15 cellular contexts compared by ENCODE assay signal in the genomic region with DNA sequence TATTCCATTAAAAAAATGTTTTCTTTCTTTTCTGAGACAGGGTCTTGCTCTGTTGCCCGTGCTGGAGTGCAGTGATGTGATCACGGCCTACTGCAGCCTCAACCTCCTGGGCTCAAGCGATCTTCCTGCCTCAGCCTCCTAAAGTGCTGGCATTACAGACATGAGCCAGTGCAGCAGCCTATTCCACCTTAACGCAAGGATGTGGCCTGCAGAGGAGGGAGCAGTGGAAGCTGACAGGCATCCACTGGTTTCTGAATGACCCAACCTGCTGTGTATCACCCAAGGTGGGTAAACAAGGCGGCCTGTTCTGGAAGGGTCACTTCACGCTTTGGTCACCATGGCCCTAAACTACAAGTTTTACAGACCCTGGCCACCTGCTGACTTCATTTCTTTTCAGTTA.
DNase-seq lines count a peak whose midpoint lies in the region; ATAC-seq and TF ChIP-seq lines count a peak whose summit lies in the region.
"Had no signal": no experiment of that assay in that cellular context is flagged by ENCODE, and none has a peak within 500 bp of the region (broad histone marks: within the 10 kb centered on the region; RNA-seq: fewer than 3 reads in every experiment).

No MANE protein-coding gene starts in this region.

- H3K36me3 ChIP-seq in left ventricle myocardium inferior (peaks cover 11% of the 10 kb centered on the region), BLaER1 (peaks cover 58% of the 10 kb centered on the region), endodermal cell (ENCODE audit: control insufficient read depth, insufficient read depth, low read length) (peaks cover 67% of the 10 kb centered on the region), sigmoid colon (peaks cover 0 to 58% (median 15%) of the 10 kb centered on the region in 4 donors)
- H3K36me3 ChIP-seq: BE2C had no signal

- peak overlapping the region; percentile 17 for H3K27ac Mint-ChIP-seq in endodermal cell
- H3K27ac Mint-ChIP-seq: CD4-positive, CD25-positive, alpha-beta regulatory T cell had no signal

- H3K4me2 ChIP-seq in BLaER1, result peak overlapping the region; percentile 99
- H3K4me2 ChIP-seq: A549 had no signal

- TF ChIP-seq CTCF in left ventricle myocardium inferior (IDR thresholded peaks at IDR 0.05; ENCODE audit: borderline replicate concordance), result no peak
- no peak for TF ChIP-seq CTCF in endodermal cell (conservative IDR thresholded peaks at IDR 0.05)
- TF ChIP-seq CTCF in sigmoid colon (IDR thresholded peaks at IDR 0.05), result no peak

- no peak for ATAC-seq in Right ventricle myocardium inferior
- ATAC-seq in HG03135 (IDR thresholded peaks at IDR 0.05; ENCODE audit: unreplicated experiment), result no peak
- ATAC-seq: A549, HCT116 had no signal

- H3K4me3 Mint-ChIP-seq in endodermal cell, result no peak overlapping the region
- H3K4me3 Mint-ChIP-seq: CD4-positive, CD25-positive, alpha-beta regulatory T cell had no signal

- no peak overlapping the region for H3K4me3 ChIP-seq in left ventricle myocardium inferior
- H3K4me3 ChIP-seq in BLaER1, result no peak overlapping the region
- H3K4me3 ChIP-seq in endodermal cell (ENCODE audit: low read length), result no peak overlapping the region
- H3K4me3 ChIP-seq in sigmoid colon, result no peak overlapping the region
- H3K4me3 ChIP-seq: A549, GM23248 had no signal

- no peak for TF ChIP-seq EP300 in sigmoid colon (IDR thresholded peaks at IDR 0.05)

- no peaks in the 10 kb centered on the region for H3K27me3 Mint-ChIP-seq in endodermal cell (ENCODE audit: insufficient read depth)
- H3K27me3 Mint-ChIP-seq: CD4-positive, CD25-positive, alpha-beta regulatory T cell had no signal

- DNase-seq in left ventricle myocardium inferior (peak; percentile 8), Right ventricle myocardium inferior (ENCODE audit: missing footprints) (no peak), endodermal cell (no peak), sigmoid colon (peak; percentile 48), GM19240 (ENCODE audit: insufficient read length, low spot score) (no peak)
- DNase-seq: BE2C; CD4-positive, CD25-positive, alpha-beta regulatory T cell; DMS53; GF-D8; GM23248 had no signal

- H3K27me3 ChIP-seq in left ventricle myocardium inferior (ENCODE audit: low read depth), result no peaks in the 10 kb centered on the region
- H3K27me3 ChIP-seq in BLaER1, result no peaks in the 10 kb centered on the region
- no peaks in the 10 kb centered on the region for H3K27me3 ChIP-seq in endodermal cell (ENCODE audit: control insufficient read depth, insufficient read depth, low read length, poor library complexity, severe bottlenecking)
- no peaks in the 10 kb centered on the region for H3K27me3 ChIP-seq in sigmoid colon
- H3K27me3 ChIP-seq: BE2C had no signal

- H3K4me1 ChIP-seq in left ventricle myocardium inferior, result peaks cover 58% of the 10 kb centered on the region
- H3K4me1 ChIP-seq in BLaER1, result peaks cover 97% of the 10 kb centered on the region
- no peaks in the 10 kb centered on the region for H3K4me1 ChIP-seq in endodermal cell (ENCODE audit: control insufficient read depth, insufficient read depth, low read length)
- H3K4me1 ChIP-seq in sigmoid colon, result peaks cover 0 to 18% (median 14%) of the 10 kb centered on the region in 4 donors
- H3K4me1 ChIP-seq: A549, BE2C had no signal

- H3K36me3 Mint-ChIP-seq in endodermal cell (ENCODE audit: low read depth), result peaks cover 12% of the 10 kb centered on the region

- H3K4me1 Mint-ChIP-seq in endodermal cell, result peaks cover 4% of the 10 kb centered on the region
- H3K4me1 Mint-ChIP-seq: CD4-positive, CD25-positive, alpha-beta regulatory T cell had no signal

- H3K9me3 ChIP-seq in left ventricle myocardium inferior (replicated peaks), result no peaks in the 10 kb centered on the region
- H3K9me3 ChIP-seq in BLaER1, result no peaks in the 10 kb centered on the region
- no peaks in the 10 kb centered on the region for H3K9me3 ChIP-seq in endodermal cell (ENCODE audit: control insufficient read depth, low read length)
- no peaks in the 10 kb centered on the region for H3K9me3 ChIP-seq in sigmoid colon
- H3K9me3 ChIP-seq: A549, BE2C had no signal

- H3K27ac ChIP-seq in left ventricle myocardium inferior (replicated peaks) (peak overlapping the region; percentile 91), BLaER1 (peak overlapping the region; percentile 97), endodermal cell (ENCODE audit: low read depth, low read length) (no peak overlapping the region), sigmoid colon (no peak overlapping the region)
- H3K27ac ChIP-seq: A549, GM23248, HL-60 had no signal

- H3K9ac ChIP-seq in BLaER1, result peak overlapping the region; percentile 48
- no peak overlapping the region for H3K9ac ChIP-seq in endodermal cell (ENCODE audit: extremely low read depth, low read length, poor library complexity, severe bottlenecking)
- H3K9ac ChIP-seq: GM23248 had no signal

- intact Hi-C loops in left ventricle myocardium inferior (cut with micrococcal nuclease) (no loop called here), Right ventricle myocardium inferior (cut with DNase I) (loop anchor here (5.0 kb wide), 1 partner anchor 47 kb away; no protein-coding TSS in a partner anchor), sigmoid colon (cut with DNase I) (no loop called here)

- H3K9me3 Mint-ChIP-seq in endodermal cell, result no peaks in the 10 kb centered on the region
- H3K9me3 Mint-ChIP-seq: CD4-positive, CD25-positive, alpha-beta regulatory T cell had no signal

- 95 to 100% methylated on average over 4 to 6 of the region's 6 CpGs for WGBS in endodermal cell (ENCODE audit: insufficient coverage in 1 of 2, insufficient read length in 1 of 2), 2 experiments
- 95 to 98% methylated on average over 6 of the region's 6 CpGs for WGBS in sigmoid colon, 2 donors

- H4K20me1 ChIP-seq in BLaER1, result no peaks in the 10 kb centered on the region

- TF ChIP-seq POLR2A in sigmoid colon (IDR thresholded peaks at IDR 0.05), result no peak

Comparison
In these comparisons a context has a peak if more than half of its experiments do, and no peak if none do; other contexts are left out.
1. DNase-seq: peak in left ventricle myocardium inferior (single experiment) and sigmoid colon (single experiment); none in Right ventricle myocardium inferior (single experiment), endodermal cell (single experiment) and GM19240 (single experiment).
2. H3K27ac ChIP-seq: peak in left ventricle myocardium inferior (single experiment) and BLaER1 (single experiment); none in endodermal cell (single experiment) and sigmoid colon (0 of 4).